Comparison of ENCODE assay signal across 1 cellular context in the genomic region with DNA sequence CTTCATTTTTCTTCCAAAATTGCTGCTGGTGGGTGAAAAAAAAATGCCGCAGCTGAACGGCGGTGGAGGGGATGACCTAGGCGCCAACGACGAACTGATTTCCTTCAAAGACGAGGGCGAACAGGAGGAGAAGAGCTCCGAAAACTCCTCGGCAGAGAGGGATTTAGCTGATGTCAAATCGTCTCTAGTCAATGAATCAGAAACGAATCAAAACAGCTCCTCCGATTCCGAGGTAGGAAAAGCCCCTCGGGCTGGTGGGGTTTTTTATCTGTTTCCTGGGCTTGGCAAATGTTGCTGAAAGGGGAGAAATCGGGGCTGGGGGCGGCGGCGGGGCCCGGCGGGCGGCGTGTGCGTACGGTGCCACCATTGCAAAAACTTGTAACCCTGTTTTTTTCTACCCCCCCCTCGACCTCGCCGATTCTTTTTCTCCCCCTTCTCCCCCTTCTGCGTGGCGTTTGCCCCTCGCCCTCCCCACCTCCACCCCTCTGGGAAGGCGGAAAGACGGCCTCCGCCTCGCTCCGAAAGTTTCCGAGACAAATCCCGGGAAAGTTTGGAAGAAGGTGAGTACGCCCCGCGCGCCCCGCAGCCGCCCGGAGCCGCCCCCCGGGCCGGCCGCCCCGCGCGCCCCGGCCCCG.
TF ChIP-seq lines count a peak whose summit lies in the region.

No MANE protein-coding gene starts in this region.

TF ChIP-seq in HCT116, 20 proteins besides CTCF, POLR2A, EP300 and RAD21 (continued from another document):
- TF ChIP-seq EZH2phosphoT487 (IDR thresholded peaks at IDR 0.05; ENCODE audit: borderline replicate concordance) (no peak), SRF (IDR thresholded peaks at IDR 0.05; ENCODE audit: low read depth) (no peak), SIN3A (IDR thresholded peaks at IDR 0.05; ENCODE audit: low read depth) (no peak), CEBPB (IDR thresholded peaks at IDR 0.05; ENCODE audit: low read depth) (no peak), CBX3 (IDR thresholded peaks at IDR 0.05; ENCODE audit: low read depth) (no peak), POLR2AphosphoS5 (IDR thresholded peaks at IDR 0.05; ENCODE audit: low read depth, low read length) (no peak; the same call in 1 of the 2 replicates), EZH2 (IDR thresholded peaks at IDR 0.05) (no peak), ZFX (IDR thresholded peaks at IDR 0.05) (no peak), EGR1 (IDR thresholded peaks at IDR 0.05; ENCODE audit: low read depth) (no peak)
- TF ChIP-seq, protein P1, sequence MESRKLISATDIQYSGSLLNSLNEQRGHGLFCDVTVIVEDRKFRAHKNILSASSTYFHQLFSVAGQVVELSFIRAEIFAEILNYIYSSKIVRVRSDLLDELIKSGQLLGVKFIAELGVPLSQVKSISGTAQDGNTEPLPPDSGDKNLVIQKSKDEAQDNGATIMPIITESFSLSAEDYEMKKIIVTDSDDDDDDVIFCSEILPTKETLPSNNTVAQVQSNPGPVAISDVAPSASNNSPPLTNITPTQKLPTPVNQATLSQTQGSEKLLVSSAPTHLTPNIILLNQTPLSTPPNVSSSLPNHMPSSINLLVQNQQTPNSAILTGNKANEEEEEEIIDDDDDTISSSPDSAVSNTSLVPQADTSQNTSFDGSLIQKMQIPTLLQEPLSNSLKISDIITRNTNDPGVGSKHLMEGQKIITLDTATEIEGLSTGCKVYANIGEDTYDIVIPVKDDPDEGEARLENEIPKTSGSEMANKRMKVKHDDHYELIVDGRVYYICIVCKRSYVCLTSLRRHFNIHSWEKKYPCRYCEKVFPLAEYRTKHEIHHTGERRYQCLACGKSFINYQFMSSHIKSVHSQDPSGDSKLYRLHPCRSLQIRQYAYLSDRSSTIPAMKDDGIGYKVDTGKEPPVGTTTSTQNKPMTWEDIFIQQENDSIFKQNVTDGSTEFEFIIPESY (IDR thresholded peaks at IDR 0.05; ENCODE audit: extremely low read depth, insufficient replicate concordance, low read length), result no peak
- TF ChIP-seq, protein P2, sequence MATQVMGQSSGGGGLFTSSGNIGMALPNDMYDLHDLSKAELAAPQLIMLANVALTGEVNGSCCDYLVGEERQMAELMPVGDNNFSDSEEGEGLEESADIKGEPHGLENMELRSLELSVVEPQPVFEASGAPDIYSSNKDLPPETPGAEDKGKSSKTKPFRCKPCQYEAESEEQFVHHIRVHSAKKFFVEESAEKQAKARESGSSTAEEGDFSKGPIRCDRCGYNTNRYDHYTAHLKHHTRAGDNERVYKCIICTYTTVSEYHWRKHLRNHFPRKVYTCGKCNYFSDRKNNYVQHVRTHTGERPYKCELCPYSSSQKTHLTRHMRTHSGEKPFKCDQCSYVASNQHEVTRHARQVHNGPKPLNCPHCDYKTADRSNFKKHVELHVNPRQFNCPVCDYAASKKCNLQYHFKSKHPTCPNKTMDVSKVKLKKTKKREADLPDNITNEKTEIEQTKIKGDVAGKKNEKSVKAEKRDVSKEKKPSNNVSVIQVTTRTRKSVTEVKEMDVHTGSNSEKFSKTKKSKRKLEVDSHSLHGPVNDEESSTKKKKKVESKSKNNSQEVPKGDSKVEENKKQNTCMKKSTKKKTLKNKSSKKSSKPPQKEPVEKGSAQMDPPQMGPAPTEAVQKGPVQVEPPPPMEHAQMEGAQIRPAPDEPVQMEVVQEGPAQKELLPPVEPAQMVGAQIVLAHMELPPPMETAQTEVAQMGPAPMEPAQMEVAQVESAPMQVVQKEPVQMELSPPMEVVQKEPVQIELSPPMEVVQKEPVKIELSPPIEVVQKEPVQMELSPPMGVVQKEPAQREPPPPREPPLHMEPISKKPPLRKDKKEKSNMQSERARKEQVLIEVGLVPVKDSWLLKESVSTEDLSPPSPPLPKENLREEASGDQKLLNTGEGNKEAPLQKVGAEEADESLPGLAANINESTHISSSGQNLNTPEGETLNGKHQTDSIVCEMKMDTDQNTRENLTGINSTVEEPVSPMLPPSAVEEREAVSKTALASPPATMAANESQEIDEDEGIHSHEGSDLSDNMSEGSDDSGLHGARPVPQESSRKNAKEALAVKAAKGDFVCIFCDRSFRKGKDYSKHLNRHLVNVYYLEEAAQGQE (IDR thresholded peaks at IDR 0.05; ENCODE audit: low read depth), result no peak
